In genomic region chr1:153951183-153951582, GRCh38 we compare ENCODE assay signal across 1 cellular context.
TF ChIP-seq lines count a peak whose summit lies in the region.

No MANE protein-coding gene starts in this region.

TF ChIP-seq in HEK293, 187 proteins besides CTCF, POLR2A, EP300 and RAD21 (continued from another document):
- TF ChIP-seq PRDM6 (tag by site-specific recombination; IDR thresholded peaks at IDR 0.05) (no peak), ZNF670 (tag by site-specific recombination; IDR thresholded peaks at IDR 0.05; ENCODE audit: low read depth) (no peak), ZFHX2 (tag by site-specific recombination; conservative IDR thresholded peaks at IDR 0.05) (0 out of 2 replicates have a peak, but pooled peaks have one; percentile 16)
TF ChIP-seq in HEK293: peak in this region for 2.
